Comparison of ENCODE assay signal across 8 cellular contexts in the genomic region with DNA sequence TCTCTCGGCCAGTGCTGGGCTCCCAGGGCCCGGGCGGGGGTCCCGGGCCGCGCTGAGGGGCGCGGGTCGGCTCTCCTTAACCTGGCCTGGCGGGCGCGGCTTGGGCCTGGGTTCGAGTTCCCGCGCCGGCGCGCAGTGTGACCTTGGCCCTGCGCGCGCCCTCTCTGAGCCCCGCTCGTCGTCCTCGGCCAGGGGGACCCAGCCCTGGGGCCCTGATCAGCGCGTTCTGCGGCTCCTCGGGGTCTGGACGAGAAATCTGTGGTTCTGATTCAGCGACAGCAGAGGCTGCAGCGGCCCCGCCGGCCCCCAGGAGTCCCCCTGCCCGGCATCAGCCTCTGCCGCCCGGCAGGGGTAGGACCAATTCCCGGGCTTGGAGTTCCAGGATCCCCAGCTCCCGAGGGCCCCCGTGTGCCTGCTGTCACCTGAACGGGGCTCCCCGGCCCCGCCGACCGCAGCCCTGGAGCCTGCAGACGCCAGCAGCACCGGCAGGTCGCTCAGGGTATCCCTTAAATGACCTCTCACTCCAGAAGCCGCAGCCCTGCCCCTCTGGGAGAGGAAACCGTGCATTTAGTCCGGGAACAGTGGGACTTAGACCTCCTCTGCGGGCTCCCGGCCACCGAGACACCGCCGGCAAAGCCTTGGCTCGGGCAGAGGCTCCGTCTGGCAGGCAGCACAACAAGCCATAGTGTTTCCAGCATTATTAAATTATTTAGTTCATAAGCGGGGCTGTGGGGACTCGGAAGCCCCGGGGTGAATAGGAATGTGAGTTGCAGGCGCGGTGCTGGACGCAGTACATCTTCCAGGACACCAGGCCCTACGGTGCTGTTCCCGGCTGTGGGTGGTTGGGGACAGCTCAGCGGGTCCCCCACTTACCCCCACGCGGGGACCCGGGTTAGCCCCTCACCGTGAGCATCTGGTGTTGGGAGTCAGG. TPM values are rescaled to one million over a fixed set of nuclear protein-coding genes. Genes with fewer than 3 reads are reported as not detected.
DNase-seq lines count a peak whose midpoint lies in the region; ATAC-seq and TF ChIP-seq lines count a peak whose summit lies in the region.

No MANE protein-coding gene starts in this region.

- H2AFZ ChIP-seq in OCI-LY7 (ENCODE audit: low read length): peak overlapping the region; percentile 8; the same call in 1 of the 2 replicates
- peak overlapping the region; percentile 72 for H2AFZ ChIP-seq in parathyroid adenoma

- peak overlapping the region; percentile 21 for H3K9ac ChIP-seq in parathyroid adenoma

- H3K4me2 ChIP-seq in OCI-LY7 (ENCODE audit: low read length): peak overlapping the region; percentile 88
- H3K4me2 ChIP-seq in parathyroid adenoma (ENCODE audit: low read length): peak overlapping the region; percentile 85

- H3K9me3 ChIP-seq in OCI-LY7 (ENCODE audit: low read length): no peaks in the 10 kb centered on the region
- no peaks in the 10 kb centered on the region for H3K9me3 ChIP-seq in heart right ventricle
- H3K9me3 ChIP-seq in parathyroid adenoma (ENCODE audit: control insufficient read depth, low read length): no peaks in the 10 kb centered on the region

- H3K27ac ChIP-seq in OCI-LY7 (ENCODE audit: low read depth, low read length, poor library complexity, severe bottlenecking) (peak overlapping the region; percentile 21), angular gyrus (ENCODE audit: low read depth, low read length) (peak overlapping the region; percentile 55), heart right ventricle (peak overlapping the region; percentile 52 to 91 (median 88)), parathyroid adenoma (peak overlapping the region; percentile 24)

- H3K36me3 ChIP-seq in OCI-LY7 (ENCODE audit: insufficient read depth, low read length): no peaks in the 10 kb centered on the region
- no peaks in the 10 kb centered on the region for H3K36me3 ChIP-seq in heart right ventricle
- no peaks in the 10 kb centered on the region for H3K36me3 ChIP-seq in parathyroid adenoma (ENCODE audit: control insufficient read depth, insufficient read depth, low read length)

- H3K4me3 ChIP-seq in HFF-Myc (replicated peaks; ENCODE audit: low read depth, low read length): peak overlapping the region; percentile 74
- H3K4me3 ChIP-seq in OCI-LY7 (ENCODE audit: low read depth, low read length, poor library complexity, severe bottlenecking): peak overlapping the region; percentile 91
- peak overlapping the region; percentile 87 to 100 (median 96) for H3K4me3 ChIP-seq in heart right ventricle
- H3K4me3 ChIP-seq in parathyroid adenoma (ENCODE audit: low read depth, low read length): peak overlapping the region; percentile 63

- H3K4me1 ChIP-seq in OCI-LY7 (ENCODE audit: insufficient read depth, low read length, poor library complexity, severe bottlenecking): peaks cover 57% of the 10 kb centered on the region
- H3K4me1 ChIP-seq in heart right ventricle: peaks cover 6 to 83% (median 63%) of the 10 kb centered on the region in 9 donors
- H3K4me1 ChIP-seq in parathyroid adenoma: peaks cover 10% of the 10 kb centered on the region

- H3K9me2 ChIP-seq in OCI-LY7 (ENCODE audit: insufficient read depth, low read length): no peaks in the 10 kb centered on the region

- TF ChIP-seq CTCF in HFF-Myc (IDR thresholded peaks at IDR 0.05; ENCODE audit: low read depth, low read length, missing control alignments): no peak
- TF ChIP-seq CTCF in OCI-LY7 (conservative IDR thresholded peaks at IDR 0.05; ENCODE audit: low read length): no peak
- peak in 4 of 9 donors; percentile 14 to 36 (median 24) for TF ChIP-seq CTCF in heart right ventricle (IDR thresholded peaks at IDR 0.05)
- TF ChIP-seq CTCF in parathyroid adenoma (IDR thresholded peaks at IDR 0.05): no peak

- H3K79me2 ChIP-seq in OCI-LY7 (ENCODE audit: insufficient read depth, low read depth, low read length) (no peaks in the 10 kb centered on the region), parathyroid adenoma (peaks cover 2% of the 10 kb centered on the region)

- WGBS in heart right ventricle, 2 donors: 1 to 2% methylated on average over 66 to 70 of the region's 71 CpGs

- 0 out of 2 replicates have a peak, but pooled peaks cover 4% of the 10 kb centered on the region for H4K20me1 ChIP-seq in OCI-LY7 (ENCODE audit: insufficient read depth, low read length)

- peak; percentile 50 for DNase-seq in EL
- DNase-seq in HFF-Myc (ENCODE audit: extremely low read depth, low read depth): no peak
- DNase-seq in OCI-LY7 (ENCODE audit: low spot score): peak; percentile 58
- DNase-seq in heart right ventricle: peak in 1 of 2 donors; percentile 43
- no peak for DNase-seq in amniotic stem cell (lab: John Stamatoyannopoulos, UW)

- POLR2A ChIA-PET in OCI-LY7 (lab: Charles Lee): interaction anchor here (0.5 to 1.6 kb wide), 4 partner anchors 8 to 147 kb away, joined by 3 to 8 read pairs (median 4); no protein-coding TSS in a partner anchor

- intact Hi-C loops in OCI-LY7 (cut with micrococcal nuclease; ENCODE audit: unreplicated experiment) (loop anchor here (1.0 to 10.0 kb wide), 4 partner anchors 27 to 649 kb away; a partner anchor contains a TSS), heart right ventricle (cut with DNase I) (loop anchor here in 1 of 10 donors (5.0 kb wide), 1 partner anchor 52 kb away; a partner anchor contains a TSS)

- H3K27me3 ChIP-seq in heart right ventricle (no peaks in the 10 kb centered on the region), parathyroid adenoma (ENCODE audit: control insufficient read depth, insufficient read depth, low read length) (no peaks in the 10 kb centered on the region)

- ATAC-seq in heart right ventricle (peak; percentile 14 to 49 (median 20)), GM18519 (IDR thresholded peaks at IDR 0.05; ENCODE audit: low FRiP score, unreplicated experiment) (no peak)

- no TSS peak for BruUV-seq in OCI-LY7 (replicated peaks; lab: Mats Ljungman, UMichigan)

- CTCF ChIA-PET in OCI-LY7 (lab: Charles Lee; ENCODE audit: unreplicated experiment): interaction anchor here (1.0 kb wide), 1 partner anchor 10 kb away, joined by 3 read pairs; no protein-coding TSS in a partner anchor

RNA-seq across cellular contexts. Expression of a gene that starts 0.6 kb away (rescaled TPM):
- 3.1 and 3.9 TPM in 2 replicates for total RNA-seq in OCI-LY7 (2014; rRNA removed; shearing (Covaris generic))
- 41.2 and 43.4 TPM in 2 replicates for total RNA-seq in OCI-LY7 (2022)
- total RNA-seq in heart right ventricle: 10 to 100 TPM; 12.4 to 17.2 (median 14.0) TPM
- 10 to 100 TPM; 13.9 to 15.2 TPM for polyA plus RNA-seq in heart right ventricle

RNA-seq across cellular contexts. Expression of a gene that starts 49.4 kb away (rescaled TPM):
- 181 and 241 TPM in 2 replicates for total RNA-seq in OCI-LY7 (2014; rRNA removed; shearing (Covaris generic))
- total RNA-seq in OCI-LY7 (2022) (201 and 225 TPM in 2 replicates), heart right ventricle (100 to 1,000 TPM in 1 of 10 donors, 10 to 100 TPM in 9; 64.0 to 102 (median 68.2) TPM)
- 10 to 100 TPM; 48.6 to 81.5 TPM for polyA plus RNA-seq in heart right ventricle

Comparison
In these comparisons a context has a peak if more than half of its experiments do, and no peak if none do; other contexts are left out.
1. DNase-seq: peak in EL (single experiment) and OCI-LY7 (single experiment); none in HFF-Myc (single experiment) and amniotic stem cell (single experiment).
2. H3K27ac ChIP-seq: peak in every context shown above with its lines; median percentile 88 in heart right ventricle; 55 in angular gyrus; 24 in parathyroid adenoma; 21 in OCI-LY7.
3. Peak in every context shown above with its lines, with median percentiles within 50 percentile points of each other: H3K4me3 ChIP-seq.